In the genomic region with DNA sequence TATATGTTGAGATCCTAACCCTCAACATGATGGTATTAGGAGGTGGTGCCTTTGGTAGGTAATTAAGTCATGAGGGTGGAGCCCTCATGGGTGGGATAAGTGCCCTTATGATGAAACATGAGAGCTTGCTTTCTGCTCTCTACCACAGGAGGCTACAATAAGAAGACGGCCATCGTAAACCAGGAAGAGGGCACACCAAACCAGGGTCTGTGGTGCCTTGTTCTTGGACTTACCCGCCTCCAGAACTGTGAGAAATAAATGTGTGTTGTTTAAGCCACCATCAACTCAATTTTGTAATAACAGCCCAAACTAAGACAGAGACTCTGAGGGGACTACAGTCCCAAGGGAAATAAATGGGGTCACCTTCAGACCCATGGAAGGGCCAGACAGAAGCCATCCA, we compare ENCODE assay signal across 1 cellular context.
TF ChIP-seq lines count a peak whose summit lies in the region.

No MANE protein-coding gene starts in this region.

TF ChIP-seq in IMR-90, 13 proteins besides CTCF, POLR2A, EP300 and RAD21:
- TF ChIP-seq, protein P1, sequence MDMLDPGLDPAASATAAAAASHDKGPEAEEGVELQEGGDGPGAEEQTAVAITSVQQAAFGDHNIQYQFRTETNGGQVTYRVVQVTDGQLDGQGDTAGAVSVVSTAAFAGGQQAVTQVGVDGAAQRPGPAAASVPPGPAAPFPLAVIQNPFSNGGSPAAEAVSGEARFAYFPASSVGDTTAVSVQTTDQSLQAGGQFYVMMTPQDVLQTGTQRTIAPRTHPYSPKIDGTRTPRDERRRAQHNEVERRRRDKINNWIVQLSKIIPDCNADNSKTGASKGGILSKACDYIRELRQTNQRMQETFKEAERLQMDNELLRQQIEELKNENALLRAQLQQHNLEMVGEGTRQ (IDR thresholded peaks at IDR 0.05; ENCODE audit: low read depth, low read length): no peak
- TF ChIP-seq SMC3 (IDR thresholded peaks at IDR 0.05; ENCODE audit: low read depth, low read length): no peak
- TF ChIP-seq MXI1 (IDR thresholded peaks at IDR 0.05; ENCODE audit: borderline replicate concordance, low read depth, low read length): no peak
- TF ChIP-seq BHLHE40 (IDR thresholded peaks at IDR 0.05; ENCODE audit: low read depth, low read length): no peak
- TF ChIP-seq NFE2L2 (IDR thresholded peaks at IDR 0.05; ENCODE audit: low read depth, low read length): no peak
- no peak for TF ChIP-seq RCOR1 (IDR thresholded peaks at IDR 0.05; ENCODE audit: insufficient replicate concordance, low read length)
- no peak for TF ChIP-seq CHD1 (IDR thresholded peaks at IDR 0.05; ENCODE audit: low read depth, low read length)
- no peak for TF ChIP-seq CEBPB (IDR thresholded peaks at IDR 0.05; ENCODE audit: low read depth, low read length)
- TF ChIP-seq ELK1 (IDR thresholded peaks at IDR 0.05; ENCODE audit: borderline replicate concordance, low read depth, low read length): no peak
- no peak for TF ChIP-seq RFX5 (IDR thresholded peaks at IDR 0.05; ENCODE audit: low read depth, low read length)
- TF ChIP-seq MAFK (IDR thresholded peaks at IDR 0.05; ENCODE audit: low read depth, low read length): no peak
